Comparison of ENCODE assay signal across 1 cellular context in the genomic region with DNA sequence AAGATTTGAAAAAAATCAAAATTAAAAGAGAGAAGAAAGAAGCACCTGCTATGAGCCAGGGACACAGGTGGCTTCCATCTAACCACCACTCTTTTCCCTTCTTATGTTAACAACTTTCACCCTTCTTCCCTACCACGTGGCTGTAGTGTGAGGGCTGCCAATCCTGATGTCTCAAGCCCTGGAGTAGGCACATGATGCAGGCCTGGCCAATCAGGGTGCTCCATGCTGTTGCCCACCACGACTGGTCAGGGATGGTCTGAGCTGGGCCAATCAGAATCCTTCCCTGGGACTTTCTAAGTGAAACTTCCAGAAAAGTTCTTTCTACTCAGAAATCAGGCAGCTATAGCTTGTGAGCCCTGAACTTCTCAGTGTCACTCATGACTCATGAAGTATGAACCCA.
TF ChIP-seq lines count a peak whose summit lies in the region.

No MANE protein-coding gene starts in this region.

TF ChIP-seq in HCT116, 20 proteins besides CTCF, POLR2A, EP300 and RAD21:
- TF ChIP-seq, protein P1, sequence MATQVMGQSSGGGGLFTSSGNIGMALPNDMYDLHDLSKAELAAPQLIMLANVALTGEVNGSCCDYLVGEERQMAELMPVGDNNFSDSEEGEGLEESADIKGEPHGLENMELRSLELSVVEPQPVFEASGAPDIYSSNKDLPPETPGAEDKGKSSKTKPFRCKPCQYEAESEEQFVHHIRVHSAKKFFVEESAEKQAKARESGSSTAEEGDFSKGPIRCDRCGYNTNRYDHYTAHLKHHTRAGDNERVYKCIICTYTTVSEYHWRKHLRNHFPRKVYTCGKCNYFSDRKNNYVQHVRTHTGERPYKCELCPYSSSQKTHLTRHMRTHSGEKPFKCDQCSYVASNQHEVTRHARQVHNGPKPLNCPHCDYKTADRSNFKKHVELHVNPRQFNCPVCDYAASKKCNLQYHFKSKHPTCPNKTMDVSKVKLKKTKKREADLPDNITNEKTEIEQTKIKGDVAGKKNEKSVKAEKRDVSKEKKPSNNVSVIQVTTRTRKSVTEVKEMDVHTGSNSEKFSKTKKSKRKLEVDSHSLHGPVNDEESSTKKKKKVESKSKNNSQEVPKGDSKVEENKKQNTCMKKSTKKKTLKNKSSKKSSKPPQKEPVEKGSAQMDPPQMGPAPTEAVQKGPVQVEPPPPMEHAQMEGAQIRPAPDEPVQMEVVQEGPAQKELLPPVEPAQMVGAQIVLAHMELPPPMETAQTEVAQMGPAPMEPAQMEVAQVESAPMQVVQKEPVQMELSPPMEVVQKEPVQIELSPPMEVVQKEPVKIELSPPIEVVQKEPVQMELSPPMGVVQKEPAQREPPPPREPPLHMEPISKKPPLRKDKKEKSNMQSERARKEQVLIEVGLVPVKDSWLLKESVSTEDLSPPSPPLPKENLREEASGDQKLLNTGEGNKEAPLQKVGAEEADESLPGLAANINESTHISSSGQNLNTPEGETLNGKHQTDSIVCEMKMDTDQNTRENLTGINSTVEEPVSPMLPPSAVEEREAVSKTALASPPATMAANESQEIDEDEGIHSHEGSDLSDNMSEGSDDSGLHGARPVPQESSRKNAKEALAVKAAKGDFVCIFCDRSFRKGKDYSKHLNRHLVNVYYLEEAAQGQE (IDR thresholded peaks at IDR 0.05; ENCODE audit: low read depth), result no peak
- TF ChIP-seq CEBPB (IDR thresholded peaks at IDR 0.05; ENCODE audit: low read depth) (no peak), POLR2AphosphoS5 (IDR thresholded peaks at IDR 0.05; ENCODE audit: low read depth, low read length) (no peak), CBX3 (IDR thresholded peaks at IDR 0.05; ENCODE audit: low read depth) (no peak), SRF (IDR thresholded peaks at IDR 0.05; ENCODE audit: low read depth) (no peak), TCF7L2 (IDR thresholded peaks at IDR 0.05; ENCODE audit: borderline replicate concordance, extremely low read depth, insufficient read depth, insufficient read length) (no peak), YY1 (IDR thresholded peaks at IDR 0.05; ENCODE audit: extremely low read depth, insufficient replicate concordance, low read depth, low read length) (no peak), SP1 (IDR thresholded peaks at IDR 0.05; ENCODE audit: low read depth) (no peak), SIN3A (IDR thresholded peaks at IDR 0.05; ENCODE audit: low read depth) (no peak), EGR1 (IDR thresholded peaks at IDR 0.05; ENCODE audit: low read depth) (no peak), ZFX (IDR thresholded peaks at IDR 0.05) (no peak), JUND (IDR thresholded peaks at IDR 0.05) (no peak)
- TF ChIP-seq, protein P2, sequence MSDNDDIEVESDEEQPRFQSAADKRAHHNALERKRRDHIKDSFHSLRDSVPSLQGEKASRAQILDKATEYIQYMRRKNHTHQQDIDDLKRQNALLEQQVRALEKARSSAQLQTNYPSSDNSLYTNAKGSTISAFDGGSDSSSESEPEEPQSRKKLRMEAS (IDR thresholded peaks at IDR 0.05), result no peak
- TF ChIP-seq, protein P3, sequence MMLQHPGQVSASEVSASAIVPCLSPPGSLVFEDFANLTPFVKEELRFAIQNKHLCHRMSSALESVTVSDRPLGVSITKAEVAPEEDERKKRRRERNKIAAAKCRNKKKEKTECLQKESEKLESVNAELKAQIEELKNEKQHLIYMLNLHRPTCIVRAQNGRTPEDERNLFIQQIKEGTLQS (IDR thresholded peaks at IDR 0.05), result no peak
- TF ChIP-seq, protein P4, sequence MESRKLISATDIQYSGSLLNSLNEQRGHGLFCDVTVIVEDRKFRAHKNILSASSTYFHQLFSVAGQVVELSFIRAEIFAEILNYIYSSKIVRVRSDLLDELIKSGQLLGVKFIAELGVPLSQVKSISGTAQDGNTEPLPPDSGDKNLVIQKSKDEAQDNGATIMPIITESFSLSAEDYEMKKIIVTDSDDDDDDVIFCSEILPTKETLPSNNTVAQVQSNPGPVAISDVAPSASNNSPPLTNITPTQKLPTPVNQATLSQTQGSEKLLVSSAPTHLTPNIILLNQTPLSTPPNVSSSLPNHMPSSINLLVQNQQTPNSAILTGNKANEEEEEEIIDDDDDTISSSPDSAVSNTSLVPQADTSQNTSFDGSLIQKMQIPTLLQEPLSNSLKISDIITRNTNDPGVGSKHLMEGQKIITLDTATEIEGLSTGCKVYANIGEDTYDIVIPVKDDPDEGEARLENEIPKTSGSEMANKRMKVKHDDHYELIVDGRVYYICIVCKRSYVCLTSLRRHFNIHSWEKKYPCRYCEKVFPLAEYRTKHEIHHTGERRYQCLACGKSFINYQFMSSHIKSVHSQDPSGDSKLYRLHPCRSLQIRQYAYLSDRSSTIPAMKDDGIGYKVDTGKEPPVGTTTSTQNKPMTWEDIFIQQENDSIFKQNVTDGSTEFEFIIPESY (IDR thresholded peaks at IDR 0.05; ENCODE audit: extremely low read depth, insufficient replicate concordance, low read length), result no peak
